ENCODE assay signal across 8 cellular contexts in genomic region chr6:26222587-26222986, GRCh38.
A peak's percentile ranks its signal among the peaks of the same experiment; 100 is the strongest.
DNase-seq lines count a peak whose midpoint lies in the region; ATAC-seq and TF ChIP-seq lines count a peak whose summit lies in the region.

No MANE protein-coding gene starts in this region.

- no peak overlapping the region for H2BK5ac ChIP-seq in neuronal stem cell (ENCODE audit: low read length)

- no peak overlapping the region for H2BK120ac ChIP-seq in neuronal stem cell (ENCODE audit: low read depth, low read length)

- H3K9me3 ChIP-seq in Karpas-422 (ENCODE audit: low read length) (no peaks in the 10 kb centered on the region), adrenal gland (replicated peaks in 1 of 3) (no peaks in the 10 kb centered on the region), neuronal stem cell (replicated peaks in 1 of 2; ENCODE audit: control insufficient read depth in 2 of 2, insufficient read depth in 1 of 2, low read depth in 1 of 2, low read length in 2 of 2) (no peaks in the 10 kb centered on the region)

- H3K18ac ChIP-seq in neuronal stem cell (ENCODE audit: low read length): no peak overlapping the region

- H3K9me2 ChIP-seq in Karpas-422 (replicated peaks; ENCODE audit: insufficient read depth, low read length): no peaks in the 10 kb centered on the region

- H3K4me1 ChIP-seq in Karpas-422 (ENCODE audit: low read length): peaks cover 15% of the 10 kb centered on the region
- H3K4me1 ChIP-seq in adrenal gland (replicated peaks in 1 of 2): peaks cover 5 to 12% of the 10 kb centered on the region in 2 donors
- H3K4me1 ChIP-seq in neuronal stem cell (ENCODE audit: control insufficient read depth in 2 of 2, insufficient read depth in 1 of 2, low read depth in 1 of 2, low read length in 2 of 2): peaks cover 6 to 25% of the 10 kb centered on the region in 2 donors

- H4K20me1 ChIP-seq in Karpas-422 (ENCODE audit: insufficient read depth, low read depth, low read length): no peaks in the 10 kb centered on the region

- H3K27me3 ChIP-seq in Karpas-422 (ENCODE audit: low read length): no peaks in the 10 kb centered on the region
- H3K27me3 ChIP-seq in adrenal gland: no peaks in the 10 kb centered on the region
- H3K27me3 ChIP-seq in neuronal stem cell (ENCODE audit: control insufficient read depth in 3 of 3, insufficient read depth in 3 of 3, low read depth in 1 of 3, low read length in 3 of 3): no peaks in the 10 kb centered on the region

- no peak for TF ChIP-seq CTCF in adrenal gland (IDR thresholded peaks at IDR 0.05)

- no peak overlapping the region for H3K14ac ChIP-seq in neuronal stem cell (ENCODE audit: low read length)

- no peaks in the 10 kb centered on the region for H3K79me2 ChIP-seq in Karpas-422 (ENCODE audit: low read length)

- WGBS in adrenal gland, 4 donors: 22 to 34% (median 25%) methylated on average over 5 of the region's 5 CpGs
- no CpG with 5 or more reads among the region's 5 CpGs for WGBS in neuronal stem cell (ENCODE audit: extremely low coverage in 2 of 2, insufficient read length in 2 of 2, insufficient replicate concordance in 1 of 2), 2 donors

- TF ChIP-seq POLR2A in adrenal gland (IDR thresholded peaks at IDR 0.05): no peak

- DNase-seq in NCI-H2227 (lab: John Stamatoyannopoulos, UW; ENCODE audit: unreplicated experiment) (peak; percentile 40), NCI-H2227 treated with DMSO at 0.1 percent for 48 hours (lab: John Stamatoyannopoulos, UW) (no peak), Karpas-422 (no peak), adrenal gland (no peak), neuronal stem cell (ENCODE audit: low spot score) (no peak), GOT3 (lab: John Stamatoyannopoulos, UW) (no peak), NCI-H1694 (lab: John Stamatoyannopoulos, UW) (no peak)

- no peak overlapping the region for H2BK12ac ChIP-seq in neuronal stem cell (ENCODE audit: low read length)

- H3K4me2 ChIP-seq in Karpas-422 (ENCODE audit: low read depth, low read length, poor library complexity, severe bottlenecking) (peak overlapping the region; percentile 70), neuronal stem cell (ENCODE audit: insufficient read depth, low read length, poor library complexity, severe bottlenecking) (no peak overlapping the region)

- intact Hi-C loops in adrenal gland (cut with DNase I): no loop called here

- H4K8ac ChIP-seq in neuronal stem cell (ENCODE audit: low read depth, low read length): no peak overlapping the region

- peaks cover 3% of the 10 kb centered on the region for H3K79me1 ChIP-seq in neuronal stem cell (ENCODE audit: low read depth, low read length)

- H3K4me3 ChIP-seq in Karpas-422 (ENCODE audit: low read length) (no peak overlapping the region), adrenal gland (no peak overlapping the region), neuronal stem cell (ENCODE audit: low read length in 2 of 2) (peak overlapping the region in 1 of 2 donors; percentile 69)

- H3K36me3 ChIP-seq in Karpas-422 (ENCODE audit: insufficient read depth, low read length): no peaks in the 10 kb centered on the region
- no peaks in the 10 kb centered on the region for H3K36me3 ChIP-seq in adrenal gland (replicated peaks in 1 of 2)
- H3K36me3 ChIP-seq in neuronal stem cell (replicated peaks in 1 of 2; ENCODE audit: control insufficient read depth in 2 of 2, insufficient read depth in 2 of 2, low read length in 2 of 2): peaks cover 0 to 2% of the 10 kb centered on the region in 2 donors

- H4K91ac ChIP-seq in neuronal stem cell (ENCODE audit: low read depth, low read length, poor library complexity): no peak overlapping the region

- no peak overlapping the region for H3K9ac ChIP-seq in Karpas-422 (ENCODE audit: low read length)
- H3K9ac ChIP-seq in neuronal stem cell (ENCODE audit: low read depth, low read length, poor library complexity): no peak overlapping the region

- H3K27ac ChIP-seq in Karpas-422 (ENCODE audit: low read length) (no peak overlapping the region), adrenal gland (peak overlapping the region in 4 of 5 donors; percentile 0 to 94 (median 88)), neuronal stem cell (replicated peaks; ENCODE audit: low read length) (peak overlapping the region; percentile 72)

- H3K4ac ChIP-seq in neuronal stem cell (ENCODE audit: low read length): no peak overlapping the region

- H2BK15ac ChIP-seq in neuronal stem cell (ENCODE audit: low read length): no peak overlapping the region

- peak overlapping the region; percentile 54; the same call in 1 of the 2 replicates for H2AFZ ChIP-seq in Karpas-422 (ENCODE audit: low read length)
- H2AFZ ChIP-seq in neuronal stem cell (ENCODE audit: low read length): peak overlapping the region; percentile 28

- ATAC-seq in HG02571 (IDR thresholded peaks at IDR 0.05; ENCODE audit: unreplicated experiment): no peak

- H3K23ac ChIP-seq in neuronal stem cell (ENCODE audit: low read depth, low read length, poor library complexity): no peak overlapping the region

- H2AK5ac ChIP-seq in neuronal stem cell (ENCODE audit: low read depth, low read length): no peak overlapping the region
